Comparison of ENCODE assay signal across 12 cellular contexts in the genomic region with DNA sequence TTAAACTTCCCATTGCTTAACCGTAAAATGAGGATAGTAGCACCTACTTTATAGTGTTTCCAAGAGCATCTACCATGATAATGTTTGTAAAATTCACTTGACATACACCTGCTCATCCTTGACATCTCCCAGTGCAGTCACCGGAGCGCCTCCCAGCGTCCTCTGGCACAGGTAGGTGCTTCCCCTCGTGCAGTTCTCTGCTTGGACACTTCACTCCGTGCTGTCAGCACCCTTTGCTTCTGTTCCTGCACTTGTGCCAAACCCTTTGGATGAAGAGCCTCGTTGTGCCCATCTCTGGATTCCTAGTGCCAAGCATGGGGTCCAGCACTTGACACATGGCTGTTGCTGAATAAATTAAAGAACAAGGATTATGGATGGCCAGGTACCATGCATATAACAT. TPM values are rescaled to one million over a fixed set of nuclear protein-coding genes. Genes with fewer than 3 reads are reported as not detected.
DNase-seq lines count a peak whose midpoint lies in the region; FAIRE-seq and TF ChIP-seq lines count a peak whose summit lies in the region.
"Had no signal": no experiment of that assay in that cellular context is flagged by ENCODE, and none has a peak within 500 bp of the region (broad histone marks: within the 10 kb centered on the region; RNA-seq: fewer than 3 reads in every experiment).

No MANE protein-coding gene starts in this region.

- H3K36me3 ChIP-seq in astrocyte (ENCODE audit: insufficient read depth, low read length) (no peaks in the 10 kb centered on the region), left ventricle myocardium inferior (no peaks in the 10 kb centered on the region), sigmoid colon (no peaks in the 10 kb centered on the region)

- H3K9me3 ChIP-seq in astrocyte (ENCODE audit: insufficient read depth, low read depth, low read length) = no peaks in the 10 kb centered on the region
- no peaks in the 10 kb centered on the region for H3K9me3 ChIP-seq in left ventricle myocardium inferior (replicated peaks)
- H3K9me3 ChIP-seq in sigmoid colon = no peaks in the 10 kb centered on the region

- no peak for TF ChIP-seq EP300 in sigmoid colon (IDR thresholded peaks at IDR 0.05)

- no peak overlapping the region for H3K4me2 ChIP-seq in astrocyte (ENCODE audit: low read length)

- no peak overlapping the region for H3K4me3 ChIP-seq in astrocyte (ENCODE audit: insufficient read depth, low read depth, low read length)
- no peak overlapping the region for H3K4me3 ChIP-seq in left ventricle myocardium inferior
- no peak overlapping the region for H3K4me3 ChIP-seq in sigmoid colon
- H3K4me3 ChIP-seq: BLaER1 treated with 17β-estradiol and CSF1 and Interleukin-3, amounts not matched to agents 10 nM and 100 nM had no signal

- no peak for TF ChIP-seq POLR2A in sigmoid colon (IDR thresholded peaks at IDR 0.05)

- H3K4me1 ChIP-seq in astrocyte (ENCODE audit: insufficient read depth, low read length) (peaks cover 2% of the 10 kb centered on the region), left ventricle myocardium inferior (peaks cover 78% of the 10 kb centered on the region), sigmoid colon (peaks cover 0 to 84% (median 63%) of the 10 kb centered on the region in 4 donors)

- DNase-seq in NCI-H510A (lab: John Stamatoyannopoulos, UW) (peak; percentile 48), NCI-H510A treated with DMSO at 0.1 percent for 48 hours (lab: John Stamatoyannopoulos, UW) (no peak), astrocyte (ENCODE audit: low read depth) (no peak), left ventricle myocardium inferior (peak; percentile 63), sigmoid colon (no peak), immature natural killer cell (no peak), NCI-H524 (lab: John Stamatoyannopoulos, UW) (no peak)
- DNase-seq: ACHN; Calu3; CD4-positive, CD25-positive, alpha-beta regulatory T cell; DMS 273 treated with DMSO at 0.1 percent for 48 hours had no signal

- peaks cover 92% of the 10 kb centered on the region for H3K79me2 ChIP-seq in astrocyte (ENCODE audit: insufficient read depth, low read length)

- FAIRE-seq in astrocyte (lab: Jason Lieb, UNC) = no peak

- H3K27ac ChIP-seq in astrocyte (ENCODE audit: low read depth, low read length) (no peak overlapping the region), left ventricle myocardium inferior (replicated peaks) (peak overlapping the region; percentile 25), sigmoid colon (peak overlapping the region in 3 of 4 donors; percentile 3 to 64 (median 63))
- H3K27ac ChIP-seq: BLaER1 treated with 17β-estradiol and CSF1 and Interleukin-3, amounts not matched to agents 10 nM and 100 nM had no signal

- H4K20me1 ChIP-seq in astrocyte (ENCODE audit: insufficient read depth, low read length) = peaks cover 88% of the 10 kb centered on the region

- H3K27me3 Mint-ChIP-seq in astrocyte (ENCODE audit: low read depth, unreplicated experiment) = no peaks in the 10 kb centered on the region
- H3K27me3 Mint-ChIP-seq in immature natural killer cell (ENCODE audit: low read depth in 3 of 3) = no peaks in the 10 kb centered on the region
- H3K27me3 Mint-ChIP-seq: CD4-positive, CD25-positive, alpha-beta regulatory T cell had no signal

- H3K27ac Mint-ChIP-seq in astrocyte (ENCODE audit: unreplicated experiment) = peak overlapping the region; percentile 35
- H3K27ac Mint-ChIP-seq in immature natural killer cell = no peak overlapping the region
- H3K27ac Mint-ChIP-seq: CD4-positive, CD25-positive, alpha-beta regulatory T cell had no signal

- TF ChIP-seq CTCF in astrocyte (IDR thresholded peaks at IDR 0.05; ENCODE audit: insufficient read depth, low read depth, low read length) = no peak
- no peak for TF ChIP-seq CTCF in left ventricle myocardium inferior (IDR thresholded peaks at IDR 0.05; ENCODE audit: borderline replicate concordance)
- TF ChIP-seq CTCF in sigmoid colon (IDR thresholded peaks at IDR 0.05) = no peak

- H3K9me3 Mint-ChIP-seq in astrocyte (ENCODE audit: unreplicated experiment) = no peaks in the 10 kb centered on the region
- H3K9me3 Mint-ChIP-seq in immature natural killer cell = no peaks in the 10 kb centered on the region

- H3K27me3 ChIP-seq in astrocyte (ENCODE audit: insufficient read depth, low read length) (no peaks in the 10 kb centered on the region), left ventricle myocardium inferior (ENCODE audit: low read depth) (no peaks in the 10 kb centered on the region), sigmoid colon (no peaks in the 10 kb centered on the region)
- H3K27me3 ChIP-seq: BLaER1 treated with 17β-estradiol and CSF1 and Interleukin-3, amounts not matched to agents 10 nM and 100 nM had no signal

- H3K36me3 Mint-ChIP-seq in astrocyte (ENCODE audit: low read depth, unreplicated experiment) (peaks cover 6% of the 10 kb centered on the region), immature natural killer cell (peaks cover 0 to 4% (median 0%) of the 10 kb centered on the region in 3 donors)

- 93% methylated on average over 7 of the region's 7 CpGs for WGBS in sigmoid colon, 2 donors

- peaks cover 52% of the 10 kb centered on the region for H3K4me1 Mint-ChIP-seq in astrocyte (ENCODE audit: low read depth, unreplicated experiment)
- H3K4me1 Mint-ChIP-seq in immature natural killer cell = peaks cover 25 to 63% of the 10 kb centered on the region in 2 donors

- no peak overlapping the region for H2AFZ ChIP-seq in astrocyte (ENCODE audit: low read depth, low read length)

- intact Hi-C loops in left ventricle myocardium inferior (cut with micrococcal nuclease) (no loop called here), sigmoid colon (cut with DNase I) (no loop called here)

- H3K4me3 Mint-ChIP-seq in astrocyte (ENCODE audit: unreplicated experiment) = no peak overlapping the region
- no peak overlapping the region for H3K4me3 Mint-ChIP-seq in immature natural killer cell
- H3K4me3 Mint-ChIP-seq: CD4-positive, CD25-positive, alpha-beta regulatory T cell had no signal

- no peak overlapping the region for H3K9ac ChIP-seq in astrocyte (ENCODE audit: low read length)
- H3K9ac ChIP-seq: BLaER1 treated with 17β-estradiol and CSF1 and Interleukin-3, amounts not matched to agents 10 nM and 100 nM had no signal

RNA-seq across cellular contexts. Expression of a gene that starts 28.3 kb away (rescaled TPM):
- total RNA-seq in astrocyte (41.2 and 44.6 TPM in 2 replicates), left ventricle myocardium inferior (16.9 TPM), sigmoid colon (10 to 100 TPM; 15.7 to 35.2 (median 23.6) TPM)
- polyA plus RNA-seq in sigmoid colon (10 to 100 TPM in 2 of 3 donors, 1 to 10 TPM in 1; 8.4 to 17.3 (median 13.4) TPM), immature natural killer cell (1 to 10 TPM; 3.0 to 5.4 (median 3.2) TPM)

Comparison
In these comparisons a context has a peak if more than half of its experiments do, and no peak if none do; other contexts are left out.
1. DNase-seq: peak in NCI-H510A (single experiment) and left ventricle myocardium inferior (single experiment); none in NCI-H510A treated with DMSO at 0.1 percent for 48 hours (single experiment), astrocyte (single experiment), sigmoid colon (single experiment), immature natural killer cell (0 of 3) and NCI-H524 (0 of 2).